28 cellular contexts compared by ENCODE assay signal in genomic region chr9:121191235-121191634, GRCh38. TPM values are rescaled to one million over a fixed set of nuclear protein-coding genes. Genes with fewer than 3 reads are reported as not detected.
A peak's percentile ranks its signal among the peaks of the same experiment; 100 is the strongest.
DNase-seq lines count a peak whose midpoint lies in the region; ATAC-seq, FAIRE-seq and TF ChIP-seq lines count a peak whose summit lies in the region.
"Had no signal": no experiment of that assay in that cellular context is flagged by ENCODE, and none has a peak within 500 bp of the region (broad histone marks: within the 10 kb centered on the region; RNA-seq: fewer than 3 reads in every experiment).

No MANE protein-coding gene starts in this region.

- WGBS in K562 (ENCODE audit: insufficient coverage, low coverage, missing lambda C conversion rate), result 68% methylated on average over 2 of the region's 2 CpGs

- ATAC-seq in K562 (peak; percentile 57), GM19455 (IDR thresholded peaks at IDR 0.05; ENCODE audit: unreplicated experiment) (no peak), HG03280 (IDR thresholded peaks at IDR 0.05; ENCODE audit: unreplicated experiment) (no peak)
- ATAC-seq: gastroesophageal sphincter, left colon had no signal

- no peak for DNase-seq in activated naive CD4-positive, alpha-beta T cell treated with anti-CD3 and anti-CD28 coated beads for 36 hours
- no peak for DNase-seq in activated naive CD4-positive, alpha-beta T cell treated with anti-CD3 and anti-CD28 coated beads, Interleukin-2, amount 50 U/mL, for 16 hours
- DNase-seq in HFFc6 (no peak), K562 (ENCODE audit: extremely low read depth in 1 of 4, low spot score in 3 of 4) (peak in 1 of 4 experiments; percentile 22), osteoblast (ENCODE audit: insufficient read length, low spot score, missing footprints) (no peak), T-helper 1 cell (no peak)
- DNase-seq: activated CD4-positive, CD25-positive, alpha-beta regulatory T cell treated with anti-CD3 and anti-CD28 coated beads, Interleukin-2, amount 50 U/mL, for 72 hours; activated naive CD8-positive, alpha-beta T cell treated with anti-CD3 and anti-CD28 coated beads, Interleukin-2, amount 10 ng/mL, durations not matched to agents 7 days and 5 days; C1 segment of cervical spinal cord; caudate nucleus; dermis blood vessel endothelial cell; HCEC 1CT; left colon; mesendoderm; NCI-H446; NCI-H774; occipital lobe; T-helper 2 cell; trophoblast cell had no signal

- peaks cover 36% of the 10 kb centered on the region; the same call in 2 of the 3 replicates for H3K36me3 ChIP-seq in K562 (ENCODE audit: control insufficient read depth, insufficient read depth, low read length)
- peaks cover 14% of the 10 kb centered on the region for H3K36me3 ChIP-seq in osteoblast (ENCODE audit: insufficient read depth, low read length)

- H3K4me3 ChIP-seq in K562 (no peak overlapping the region), osteoblast (ENCODE audit: insufficient read depth, low read length) (no peak overlapping the region)
- H3K4me3 ChIP-seq: gastroesophageal sphincter, hepatocyte, SK-N-MC had no signal

- intact Hi-C loops in activated naive CD4-positive, alpha-beta T cell treated with anti-CD3 and anti-CD28 coated beads for 36 hours (cut with micrococcal nuclease), result no loop called here
- intact Hi-C loops in K562 (cut with micrococcal nuclease), result loop anchor here (10.0 kb wide), 1 partner anchor 206 kb away; no protein-coding TSS in a partner anchor

- no peak for TF ChIP-seq RAD21 in K562 (CRISPR knock-in tag; conservative IDR thresholded peaks at IDR 0.05 in 1 of 2, IDR thresholded peaks at IDR 0.05 in 1 of 2)

- H2AFZ ChIP-seq in K562 (ENCODE audit: low read depth, low read length) (no peak overlapping the region), osteoblast (ENCODE audit: low read length) (no peak overlapping the region)
- H2AFZ ChIP-seq: hepatocyte had no signal

- peaks cover 8% of the 10 kb centered on the region for H3K36me3 Mint-ChIP-seq in activated naive CD4-positive, alpha-beta T cell treated with anti-CD3 and anti-CD28 coated beads for 36 hours (ENCODE audit: low read depth)
- H3K36me3 Mint-ChIP-seq in HFFc6 (ENCODE audit: low read depth), result peaks cover 12% of the 10 kb centered on the region

- H3K9me3 ChIP-seq in K562 (replicated peaks; ENCODE audit: control insufficient read depth, insufficient read depth, low read depth, low read length), result no peaks in the 10 kb centered on the region
- H3K9me3 ChIP-seq in osteoblast (ENCODE audit: low read depth, low read length), result no peaks in the 10 kb centered on the region
- H3K9me3 ChIP-seq: gastroesophageal sphincter had no signal

- H3K4me1 Mint-ChIP-seq in activated naive CD4-positive, alpha-beta T cell treated with anti-CD3 and anti-CD28 coated beads for 36 hours (ENCODE audit: low read depth), result peaks cover 82% of the 10 kb centered on the region
- peaks cover 89% of the 10 kb centered on the region for H3K4me1 Mint-ChIP-seq in HFFc6 (ENCODE audit: low read depth)

- H3K4me3 Mint-ChIP-seq in activated naive CD4-positive, alpha-beta T cell treated with anti-CD3 and anti-CD28 coated beads for 36 hours, result no peak overlapping the region
- H3K4me3 Mint-ChIP-seq in HFFc6, result no peak overlapping the region; the same call in 1 of the 2 replicates
- H3K4me3 Mint-ChIP-seq: activated naive CD8-positive, alpha-beta T cell treated with anti-CD3 and anti-CD28 coated beads, Interleukin-2, amount 10 ng/mL, durations not matched to agents 7 days and 5 days had no signal

- H4K20me1 ChIP-seq in K562 (replicated peaks; ENCODE audit: control insufficient read depth, insufficient read depth, low read length) (peaks cover 5% of the 10 kb centered on the region; the same call in 1 of the 2 replicates), osteoblast (ENCODE audit: insufficient read depth, low read length) (peaks cover 74% of the 10 kb centered on the region)

- peaks cover 97% of the 10 kb centered on the region for H3K79me2 ChIP-seq in K562 (ENCODE audit: control insufficient read depth, insufficient read depth, low read length)
- H3K79me2 ChIP-seq in osteoblast (ENCODE audit: insufficient read depth, low read length), result peaks cover 97% of the 10 kb centered on the region

- H3K9me3 Mint-ChIP-seq in activated naive CD4-positive, alpha-beta T cell treated with anti-CD3 and anti-CD28 coated beads for 36 hours, result no peaks in the 10 kb centered on the region
- no peaks in the 10 kb centered on the region for H3K9me3 Mint-ChIP-seq in HFFc6
- H3K9me3 Mint-ChIP-seq: activated naive CD8-positive, alpha-beta T cell treated with anti-CD3 and anti-CD28 coated beads, Interleukin-2, amount 10 ng/mL, durations not matched to agents 7 days and 5 days had no signal

- CTCF ChIA-PET in activated naive CD4-positive, alpha-beta T cell treated with anti-CD3 and anti-CD28 coated beads for 36 hours (lab: Charles Lee), result interaction anchor here (0.6 to 0.7 kb wide), 2 partner anchors 171 to 1663 kb away, joined by 3 read pairs; no protein-coding TSS in a partner anchor
- CTCF ChIA-PET in K562 (lab: Yijun Ruan, JAX; ENCODE audit: low intra/inter-chr PET ratio), result no interaction called here

- POLR2A ChIA-PET in K562 (lab: Yijun Ruan, JAX), result interaction anchor here (0.5 to 1.6 kb wide), 3 partner anchors 9 to 445 kb away, joined by 3 to 5 read pairs (median 5); no protein-coding TSS in a partner anchor

- TF ChIP-seq CTCF in HFFc6 (IDR thresholded peaks at IDR 0.05) (no peak), K562 (IDR thresholded peaks at IDR 0.05 in 2 of 3, conservative IDR thresholded peaks at IDR 0.05 in 1 of 3; ENCODE audit: insufficient read depth in 2 of 3, low read depth in 1 of 3, low read length in 3 of 3) (no peak), osteoblast (IDR thresholded peaks at IDR 0.05; ENCODE audit: extremely low read depth, low read depth, low read length) (no peak)

- peaks cover 0 to 3% of the 10 kb centered on the region in 2 experiments; a peak in 1 of 5 replicates for H3K4me1 ChIP-seq in K562 (replicated peaks in 1 of 2; ENCODE audit: control insufficient read depth in 2 of 2, insufficient read depth in 2 of 2, low read length in 2 of 2)
- peaks cover 51% of the 10 kb centered on the region for H3K4me1 ChIP-seq in osteoblast (ENCODE audit: insufficient read depth, low read length)

- H3K27ac ChIP-seq in K562 (ENCODE audit: extremely low read depth, low read depth, low read length), result no peak overlapping the region
- H3K27ac ChIP-seq in osteoblast (ENCODE audit: low read depth, low read length), result peak overlapping the region; percentile 14
- H3K27ac ChIP-seq: gastroesophageal sphincter, hepatocyte, RWPE1 had no signal

- H3K4me2 ChIP-seq in K562 (ENCODE audit: insufficient read depth, low read length) (no peak overlapping the region), osteoblast (ENCODE audit: insufficient read depth, low read length) (peak overlapping the region; percentile 23)
- H3K4me2 ChIP-seq: hepatocyte had no signal

- H3K9ac ChIP-seq in K562 (ENCODE audit: insufficient read depth in 1 of 2, low read depth in 2 of 2, low read length in 2 of 2), result no peak overlapping the region

- no peak for TF ChIP-seq EP300 in K562 (IDR thresholded peaks at IDR 0.05; ENCODE audit: low read length)

- no TSS peak for BruUV-seq in K562 (replicated peaks; lab: Mats Ljungman, UMichigan)

- H3K27me3 ChIP-seq in K562 (ENCODE audit: control insufficient read depth in 2 of 2, insufficient read depth in 2 of 2, low read length in 2 of 2), result no peaks in the 10 kb centered on the region
- H3K27me3 ChIP-seq in osteoblast (ENCODE audit: insufficient read depth, low read length), result no peaks in the 10 kb centered on the region
- H3K27me3 ChIP-seq: gastroesophageal sphincter, hepatocyte had no signal

- H3K27me3 Mint-ChIP-seq in activated naive CD4-positive, alpha-beta T cell treated with anti-CD3 and anti-CD28 coated beads for 36 hours (ENCODE audit: low read depth), result no peaks in the 10 kb centered on the region
- no peaks in the 10 kb centered on the region for H3K27me3 Mint-ChIP-seq in HFFc6 (ENCODE audit: insufficient read depth)
- H3K27me3 Mint-ChIP-seq: activated naive CD8-positive, alpha-beta T cell treated with anti-CD3 and anti-CD28 coated beads, Interleukin-2, amount 10 ng/mL, durations not matched to agents 7 days and 5 days had no signal

- H3K9me1 ChIP-seq in K562 (ENCODE audit: control insufficient read depth, insufficient read depth, low read length), result no peaks in the 10 kb centered on the region

- no peak for TF ChIP-seq POLR2A in K562 (conservative IDR thresholded peaks at IDR 0.05)

- peak overlapping the region; percentile 70 for H3K27ac Mint-ChIP-seq in activated naive CD4-positive, alpha-beta T cell treated with anti-CD3 and anti-CD28 coated beads for 36 hours
- peak overlapping the region; percentile 38 for H3K27ac Mint-ChIP-seq in HFFc6
- H3K27ac Mint-ChIP-seq: activated naive CD8-positive, alpha-beta T cell treated with anti-CD3 and anti-CD28 coated beads, Interleukin-2, amount 10 ng/mL, durations not matched to agents 7 days and 5 days had no signal

- in situ Hi-C loops in K562 (cut with MboI), result no loop called here

- no peak for FAIRE-seq in K562 (lab: Jason Lieb, UNC)
- FAIRE-seq: D721Med, endothelial cell of umbilical vein, GM18507 had no signal

TF ChIP-seq in K562, 482 proteins besides CTCF, POLR2A, EP300 and RAD21 (continues in another document):
- TF ChIP-seq SIN3B (IDR thresholded peaks at IDR 0.05; ENCODE audit: low read depth), result no peak

RNA-seq across cellular contexts. Expression of gene RAB14, which starts 10.4 kb away (rescaled TPM):
- total RNA-seq in activated naive CD4-positive, alpha-beta T cell treated with anti-CD3 and anti-CD28 coated beads for 36 hours, result 10 to 100 TPM; 61.1 to 64.2 TPM
- 10 to 100 TPM; 80.3 to 91.4 (median 85.8) TPM for total RNA-seq in HFFc6 (2021; fragmentation: NEBNext Ultra II Directional; extraction: Animal tissue kit (Norgen Biotek cat#: 25700))
- 10.7 and 28.6 TPM in 2 replicates for total RNA-seq in K562 (2011; cell fraction: chromatin; rRNA removed; ENCODE audit: low replicate concordance)
- total RNA-seq in K562 (2011; cell fraction: nucleolus; rRNA removed), result 6.7 and 7.6 TPM in 2 replicates
- 20.8 and 42.9 TPM in 2 replicates for total RNA-seq in K562 (2011; cell fraction: nucleoplasm; rRNA removed)
- total RNA-seq in K562 (2014; rRNA removed) (10.3 and 11.8 TPM in 2 replicates), K562 (2014; rRNA removed; fragmentation: Illumina TruSeq; extraction: Trizol) (25.5 and 26.8 TPM in 2 replicates), K562 (2015; rRNA removed; fragmentation: Illumina TruSeq; extraction: Trizol) (23.6 and 25.4 TPM in 2 replicates), K562 (2021) (41.8 and 48.4 TPM in 2 replicates), osteoblast (30.0 and 30.1 TPM in 2 replicates)
- polyA plus RNA-seq in K562 (2011; rRNA removed) (17.6 and 19.8 TPM in 2 replicates), K562 (2014; fragmentation: Illumina TruSeq; extraction: Trizol) (32.4 and 35.8 TPM in 2 replicates), K562 (2014; fragmentation: Nextera tagmentation; extraction: Ambion mirVana) (10 to 100 TPM; 20.2 to 20.9 TPM), K562 (2014; rRNA removed) (15.9 and 16.7 TPM in 2 replicates)
- polyA plus RNA-seq in K562 (2011; cell fraction: cytosol; rRNA removed), result 4.0 and 10.5 TPM in 2 replicates
- polyA plus RNA-seq in K562 (2011; cell fraction: nucleus; rRNA removed), result 11.3 and 16.5 TPM in 2 replicates
- polyA plus RNA-seq in K562 (2012), result 30.3 and 32.9 TPM in 2 replicates
- polyA minus RNA-seq in K562 (2011; rRNA and poly(A)+ RNA removed), result 14.8 and 18.2 TPM in 2 replicates
- 12.5 and 15.7 TPM in 2 replicates for polyA minus RNA-seq in K562 (2011; cell fraction: cytosol; rRNA and poly(A)+ RNA removed)
- 10.0 and 16.6 TPM in 2 replicates for polyA minus RNA-seq in K562 (2011; cell fraction: nucleus; rRNA and poly(A)+ RNA removed)
